Comparison of ENCODE assay signal across 21 cellular contexts in the genomic region with DNA sequence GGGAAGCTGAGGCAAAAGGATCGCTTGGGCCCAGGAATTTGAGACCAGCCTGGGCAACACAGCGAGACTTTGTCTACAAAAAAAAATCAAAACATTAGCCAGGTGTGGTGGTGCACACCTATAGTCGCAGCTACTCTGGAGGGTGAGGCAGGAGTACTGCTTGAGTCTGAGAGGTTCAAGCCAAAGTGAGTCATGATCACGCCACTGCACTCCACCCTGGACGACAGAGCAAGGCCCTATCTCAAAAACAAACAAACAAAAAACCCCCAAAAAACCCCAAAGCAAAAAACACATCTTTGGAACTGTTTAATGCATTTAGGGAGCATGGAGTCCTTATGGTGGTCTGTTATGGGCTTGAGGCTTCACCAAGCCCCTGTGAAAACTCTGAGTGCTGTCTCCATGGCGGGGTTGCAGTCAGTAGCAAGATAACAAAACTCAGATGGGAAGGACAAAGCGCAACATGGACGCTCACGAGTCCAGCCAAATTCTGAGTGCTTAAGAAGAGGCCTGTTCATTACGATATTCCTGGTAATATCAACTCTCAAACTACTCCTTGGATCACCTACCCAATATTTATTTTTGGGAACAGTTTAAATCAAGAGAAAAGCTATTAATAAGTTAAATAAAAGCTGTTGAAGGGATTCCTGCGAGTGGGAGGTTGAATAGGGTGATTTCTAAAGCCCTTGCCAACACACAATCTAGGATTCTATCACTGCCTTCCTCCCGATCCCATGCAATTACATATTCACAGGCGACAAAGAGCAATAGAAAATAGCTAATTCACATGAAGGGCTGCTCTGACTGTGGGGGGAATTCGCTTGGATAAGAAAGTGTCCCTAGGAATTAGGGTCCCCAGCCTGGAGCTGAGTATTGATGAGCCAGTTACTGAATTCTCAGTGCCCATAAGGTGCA.
DNase-seq lines count a peak whose midpoint lies in the region; ATAC-seq, FAIRE-seq and TF ChIP-seq lines count a peak whose summit lies in the region.
"Had no signal": no experiment of that assay in that cellular context is flagged by ENCODE, and none has a peak within 500 bp of the region (broad histone marks: within the 10 kb centered on the region; RNA-seq: fewer than 3 reads in every experiment).

No MANE protein-coding gene starts in this region.

- H3K9me3 Mint-ChIP-seq in progenitor cell of endocrine pancreas (ENCODE audit: low read depth) (no peaks in the 10 kb centered on the region), H9 (no peaks in the 10 kb centered on the region)
- H3K9me3 Mint-ChIP-seq: T-helper 1 cell treated with Interleukin-12 subunit alpha and Interleukin-12 subunit beta and Interleukin-4 antibody, amounts not matched to agents 30 μg/mL and 1 μg/mL, for 36 hours had no signal

- WGBS in H9 (ENCODE audit: extremely low coverage, insufficient read length, low lambda C conversion rate), result no CpG with 5 or more reads among the region's 14 CpGs

- H4K91ac ChIP-seq in H9 (ENCODE audit: insufficient read length, low read depth, low read length), result no peak overlapping the region

- H2AFZ ChIP-seq in H9 (ENCODE audit: low read length), result no peak overlapping the region
- H2AFZ ChIP-seq: hepatocyte had no signal

- H3K4me1 Mint-ChIP-seq in progenitor cell of endocrine pancreas (ENCODE audit: low read depth) (peaks cover 75% of the 10 kb centered on the region), H9 (peaks cover 22 to 28% of the 10 kb centered on the region in 2 experiments)

- no peak overlapping the region for H3K14ac ChIP-seq in H9 (ENCODE audit: insufficient read depth, low read length)

- no peak overlapping the region for H3K9ac ChIP-seq in BLaER1 treated with 17β-estradiol and CSF1 and Interleukin-3, amounts not matched to agents 10 nM and 100 nM
- H3K9ac ChIP-seq in kidney (ENCODE audit: low read length in 2 of 2), result no peak overlapping the region
- H3K9ac ChIP-seq in H9 (ENCODE audit: extremely low read depth, insufficient read length, low read length), result no peak overlapping the region

- peak overlapping the region; percentile 63 for H3K27ac Mint-ChIP-seq in progenitor cell of endocrine pancreas
- H3K27ac Mint-ChIP-seq in H9, result no peak overlapping the region
- H3K27ac Mint-ChIP-seq: activated CD8-positive, alpha-beta memory T cell treated with anti-CD3 and anti-CD28 coated beads, Interleukin-2, amount 10 ng/mL, durations not matched to agents 7 days and 5 days; T-helper 1 cell treated with Interleukin-12 subunit alpha and Interleukin-12 subunit beta and Interleukin-4 antibody, amounts not matched to agents 30 μg/mL and 1 μg/mL, for 36 hours had no signal

- H2BK12ac ChIP-seq in H9 (ENCODE audit: insufficient read length, low read depth, low read length), result no peak overlapping the region

- no peak overlapping the region for H4K8ac ChIP-seq in H9 (replicated peaks; ENCODE audit: insufficient read length, low read depth, low read length)

- H3K27me3 Mint-ChIP-seq in progenitor cell of endocrine pancreas (no peaks in the 10 kb centered on the region), H9 (ENCODE audit: low read depth) (peaks cover 2% of the 10 kb centered on the region; the same call in 1 of the 2 replicates)
- H3K27me3 Mint-ChIP-seq: activated CD8-positive, alpha-beta memory T cell treated with anti-CD3 and anti-CD28 coated beads, Interleukin-2, amount 10 ng/mL, durations not matched to agents 7 days and 5 days had no signal

- H2BK120ac ChIP-seq in H9 (ENCODE audit: low read depth, low read length, poor library complexity, severe bottlenecking), result no peak overlapping the region

- no peak overlapping the region for H3K18ac ChIP-seq in H9 (ENCODE audit: insufficient read length, low read depth, low read length)

- peak overlapping the region in 8 of 11 experiments; percentile 0 to 75 (median 24); a peak in 10 of 22 replicates for H3K4me2 ChIP-seq in BLaER1 treated with 17β-estradiol and CSF1 and Interleukin-3, amounts not matched to agents 10 nM and 100 nM
- H3K4me2 ChIP-seq in H9 (ENCODE audit: insufficient read depth, insufficient read length, low read length), result no peak overlapping the region
- H3K4me2 ChIP-seq: hepatocyte had no signal

- H3K36me3 Mint-ChIP-seq in progenitor cell of endocrine pancreas (ENCODE audit: insufficient read depth) (peaks cover 8% of the 10 kb centered on the region), H9 (ENCODE audit: insufficient read depth in 1 of 3, low read depth in 3 of 3) (no peaks in the 10 kb centered on the region)

- FAIRE-seq in kidney (lab: Jason Lieb, UNC), result no peak
- FAIRE-seq: astrocyte, D721Med had no signal

- H3K4me1 ChIP-seq in BLaER1 treated with 17β-estradiol and CSF1 and Interleukin-3, amounts not matched to agents 10 nM and 100 nM, result peaks cover 34 to 90% (median 63%) of the 10 kb centered on the region in 10 experiments
- H3K4me1 ChIP-seq in kidney (ENCODE audit: control insufficient read depth in 1 of 2, insufficient read depth in 1 of 2, low read depth in 1 of 2, low read length in 2 of 2) (peaks cover 55 to 56% of the 10 kb centered on the region in 2 donors), H9 (ENCODE audit: insufficient read depth, low read length) (peaks cover 4% of the 10 kb centered on the region; the same call in 1 of the 2 replicates)

- H3K36me3 ChIP-seq in BLaER1 treated with 17β-estradiol and CSF1 and Interleukin-3, amounts not matched to agents 10 nM and 100 nM, result peaks cover 3 to 84% (median 41%) of the 10 kb centered on the region in 11 experiments; a peak in 18 of 22 replicates
- no peaks in the 10 kb centered on the region for H3K36me3 ChIP-seq in kidney (ENCODE audit: control insufficient read depth in 1 of 2, insufficient read depth in 2 of 2, low read length in 2 of 2)

- no peak for ATAC-seq in HG02973 (IDR thresholded peaks at IDR 0.05; ENCODE audit: unreplicated experiment)
- ATAC-seq in GM21529 (IDR thresholded peaks at IDR 0.05; ENCODE audit: unreplicated experiment), result no peak
- ATAC-seq: activated CD8-positive, alpha-beta memory T cell treated with anti-CD3 and anti-CD28 coated beads, Interleukin-2, amount 10 ng/mL, durations not matched to agents 7 days and 5 days; left colon; stimulated activated naive CD8-positive, alpha-beta T cell treated with anti-CD3 and anti-CD28 coated beads, Interleukin-15, Interleukin-2, amounts not matched to agents 100 U/mL and 50 U/mL, for 24 hours had no signal

- H4K20me1 ChIP-seq in BLaER1 treated with 17β-estradiol and CSF1 and Interleukin-3, amounts not matched to agents 10 nM and 100 nM, result peaks cover 0 to 98% (median 68%) of the 10 kb centered on the region in 11 experiments; a peak in 17 of 22 replicates
- H4K20me1 ChIP-seq in H9 (ENCODE audit: control insufficient read depth, insufficient read depth, insufficient read length), result no peaks in the 10 kb centered on the region

- no peak overlapping the region for H2AK5ac ChIP-seq in H9 (ENCODE audit: insufficient read length, low read length)

- H4K5ac ChIP-seq in H9 (ENCODE audit: insufficient read length, low read depth, low read length), result no peak overlapping the region

- H3K4ac ChIP-seq in H9 (ENCODE audit: low read depth, low read length), result no peak overlapping the region

- no peak overlapping the region for H2BK20ac ChIP-seq in H9 (ENCODE audit: low read depth, low read length, poor library complexity, severe bottlenecking)

- H3K4me3 Mint-ChIP-seq in progenitor cell of endocrine pancreas (ENCODE audit: low read depth), result no peak overlapping the region
- no peak overlapping the region for H3K4me3 Mint-ChIP-seq in H9
- H3K4me3 Mint-ChIP-seq: activated CD8-positive, alpha-beta memory T cell treated with anti-CD3 and anti-CD28 coated beads, Interleukin-2, amount 10 ng/mL, durations not matched to agents 7 days and 5 days; T-helper 1 cell treated with Interleukin-12 subunit alpha and Interleukin-12 subunit beta and Interleukin-4 antibody, amounts not matched to agents 30 μg/mL and 1 μg/mL, for 36 hours had no signal

- no peak overlapping the region for H2BK5ac ChIP-seq in H9 (ENCODE audit: insufficient read length, low read length)

- no peaks in the 10 kb centered on the region for H3K79me1 ChIP-seq in H9 (ENCODE audit: insufficient read depth, low read depth, low read length, poor library complexity, severe bottlenecking)

- no peak overlapping the region for H3K27ac ChIP-seq in BLaER1 treated with 17β-estradiol and CSF1 and Interleukin-3, amounts not matched to agents 10 nM and 100 nM
- H3K27ac ChIP-seq in angular gyrus (ENCODE audit: low read depth, low read length) (peak overlapping the region; percentile 95), kidney (ENCODE audit: low read depth in 2 of 2, low read length in 2 of 2) (peak overlapping the region; percentile 25 to 57), H9 (ENCODE audit: insufficient read length, low read depth, low read length) (no peak overlapping the region)
- H3K27ac ChIP-seq: esophagus squamous epithelium had no signal

- H3K23ac ChIP-seq in H9 (ENCODE audit: insufficient read length, low read depth, low read length), result no peak overlapping the region

- no peak overlapping the region for H3K4me3 ChIP-seq in BLaER1 treated with 17β-estradiol and CSF1 and Interleukin-3, amounts not matched to agents 10 nM and 100 nM
- H3K4me3 ChIP-seq in kidney (ENCODE audit: low read length in 2 of 2), result no peak overlapping the region
- H3K4me3 ChIP-seq: esophagus squamous epithelium, hepatocyte had no signal

- no peak overlapping the region for H3T11ph ChIP-seq in H9 (ENCODE audit: low read length)

- H2BK15ac ChIP-seq in H9 (ENCODE audit: low read depth, low read length), result no peak overlapping the region

- H3K9me3 ChIP-seq in BLaER1 treated with 17β-estradiol and CSF1 and Interleukin-3, amounts not matched to agents 10 nM and 100 nM (replicated peaks in 1 of 11), result no peaks in the 10 kb centered on the region
- H3K9me3 ChIP-seq in kidney (ENCODE audit: control insufficient read depth in 1 of 2, low read length in 2 of 2), result no peaks in the 10 kb centered on the region
- no peaks in the 10 kb centered on the region for H3K9me3 ChIP-seq in H9 (ENCODE audit: control insufficient read depth, low read depth, low read length)
- H3K9me3 ChIP-seq: esophagus squamous epithelium had no signal

- no peak for TF ChIP-seq CTCF in kidney (IDR thresholded peaks at IDR 0.05; ENCODE audit: borderline replicate concordance, extremely low read depth, insufficient read depth)
- TF ChIP-seq CTCF in progenitor cell of endocrine pancreas (IDR thresholded peaks at IDR 0.05; ENCODE audit: unreplicated experiment), result no peak
- no peak for TF ChIP-seq CTCF in H9 (conservative IDR thresholded peaks at IDR 0.05)

- DNase-seq in kidney (no peak), progenitor cell of endocrine pancreas (ENCODE audit: low spot score, unreplicated experiment) (no peak), H9 (no peak), NCI-H82 (lab: John Stamatoyannopoulos, UW) (no peak)
- DNase-seq: activated CD8-positive, alpha-beta memory T cell treated with anti-CD3 and anti-CD28 coated beads, Interleukin-2, amount 10 ng/mL, durations not matched to agents 7 days and 5 days; activated gamma-delta T cell; esophagus squamous epithelium; GF-D8; H7; left colon; NCI-H1436; NCI-H2227 treated with DMSO at 0.1 percent for 48 hours; stimulated activated naive CD8-positive, alpha-beta T cell treated with anti-CD3 and anti-CD28 coated beads, Interleukin-15, Interleukin-2, amounts not matched to agents 100 U/mL and 50 U/mL, for 24 hours had no signal

- no peak overlapping the region for H3K56ac ChIP-seq in H9 (ENCODE audit: insufficient read length, low read depth, low read length)

- intact Hi-C loops in kidney (cut with DNase I), result no loop called here

- H3K27me3 ChIP-seq in BLaER1 treated with 17β-estradiol and CSF1 and Interleukin-3, amounts not matched to agents 10 nM and 100 nM, result no peaks in the 10 kb centered on the region
- H3K27me3 ChIP-seq in H9 (ENCODE audit: insufficient read depth, low read length), result no peaks in the 10 kb centered on the region
- H3K27me3 ChIP-seq: esophagus squamous epithelium, hepatocyte had no signal

- no peaks in the 10 kb centered on the region for H3K79me2 ChIP-seq in H9 (ENCODE audit: insufficient read depth, low read length)

- H3K23me2 ChIP-seq in H9 (ENCODE audit: insufficient read length, low read depth, low read length, poor library complexity, severe bottlenecking), result no peaks in the 10 kb centered on the region

Comparison
In these comparisons a context has a peak if more than half of its experiments do, and no peak if none do; other contexts are left out.
1. H3K27ac ChIP-seq: peak in angular gyrus (single experiment) and kidney (2 of 2); none in BLaER1 treated with 17β-estradiol and CSF1 and Interleukin-3, amounts not matched to agents 10 nM and 100 nM (0 of 11) and H9 (single experiment).